1 cellular context compared by ENCODE assay signal in the genomic region with DNA sequence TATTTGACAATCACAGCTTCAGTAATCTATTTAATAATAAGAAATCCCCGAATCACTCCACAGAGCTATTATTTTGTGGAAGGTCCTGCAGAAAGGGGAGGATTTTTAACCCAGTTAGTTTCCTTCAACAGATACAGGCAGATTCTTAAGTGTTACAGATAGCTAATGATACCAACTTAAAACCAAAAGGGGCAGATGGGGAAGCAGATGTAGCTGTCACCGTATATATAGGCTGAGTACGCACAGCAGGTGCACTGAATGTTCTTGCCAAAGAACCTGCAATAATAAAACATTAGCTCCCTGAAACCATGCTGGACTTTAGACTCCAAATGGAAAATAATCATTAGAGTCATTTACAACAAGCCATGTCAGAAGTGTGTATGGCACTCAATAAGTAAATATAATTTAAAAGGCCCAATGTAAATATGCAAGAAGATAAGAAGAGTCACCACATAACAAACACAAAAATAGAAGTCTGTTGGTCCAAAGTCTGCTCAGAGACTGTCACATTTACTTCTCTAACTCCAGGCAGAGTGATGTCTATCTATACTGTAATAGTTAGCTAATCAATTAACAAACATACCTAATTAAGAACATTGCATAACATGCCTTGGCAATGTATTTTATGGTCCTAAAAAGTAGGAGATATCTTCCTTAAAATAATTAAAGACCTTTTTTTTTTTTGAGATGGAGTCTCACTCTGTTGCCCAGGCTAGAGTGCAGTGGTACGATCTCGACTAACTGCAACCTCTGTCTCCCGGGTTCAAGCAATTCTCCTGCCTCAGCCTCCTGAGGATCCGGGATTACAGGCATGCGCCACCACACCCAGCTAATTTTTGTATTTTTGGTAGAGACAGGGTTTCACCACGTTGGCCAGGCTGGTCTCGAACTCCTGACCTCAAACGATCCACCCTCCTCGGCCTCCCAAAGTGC.
TF ChIP-seq lines count a peak whose summit lies in the region.

No MANE protein-coding gene starts in this region.

TF ChIP-seq in HepG2, 621 proteins besides CTCF, POLR2A, EP300 and RAD21 (continued from another document and continues in another):
- TF ChIP-seq, protein P1, sequence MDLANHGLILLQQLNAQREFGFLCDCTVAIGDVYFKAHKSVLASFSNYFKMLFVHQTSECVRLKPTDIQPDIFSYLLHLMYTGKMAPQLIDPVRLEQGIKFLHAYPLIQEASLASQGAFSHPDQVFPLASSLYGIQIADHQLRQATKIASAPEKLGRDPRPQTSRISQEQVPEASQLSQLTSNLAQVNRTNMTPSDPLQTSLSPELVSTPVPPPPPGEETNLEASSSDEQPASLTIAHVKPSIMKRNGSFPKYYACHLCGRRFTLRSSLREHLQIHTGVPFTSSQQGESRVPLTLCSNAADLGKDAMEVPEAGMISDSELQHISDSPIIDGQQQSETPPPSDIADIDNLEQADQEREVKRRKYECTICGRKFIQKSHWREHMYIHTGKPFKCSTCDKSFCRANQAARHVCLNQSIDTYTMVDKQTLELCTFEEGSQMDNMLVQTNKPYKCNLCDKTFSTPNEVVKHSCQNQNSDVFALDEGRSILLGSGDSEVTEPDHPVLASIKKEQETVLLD (CRISPR knock-in tag; IDR thresholded peaks at IDR 0.05; ENCODE audit: low read depth) = no peak
- no peak for TF ChIP-seq MLLT10 (CRISPR knock-in tag; IDR thresholded peaks at IDR 0.05)
- no peak; the same call in 1 of the 2 replicates for TF ChIP-seq ZNF749 (CRISPR knock-in tag; IDR thresholded peaks at IDR 0.05; ENCODE audit: borderline replicate concordance)
- 0 out of 2 replicates have a peak, but pooled peaks have one; percentile 92 for TF ChIP-seq DNMT3B (CRISPR knock-in tag; conservative IDR thresholded peaks at IDR 0.05)
- no peak; the same call in 1 of the 2 replicates for TF ChIP-seq ZNF558 (CRISPR knock-in tag; IDR thresholded peaks at IDR 0.05; ENCODE audit: borderline replicate concordance)
- peak; percentile 50; the same call in 1 of the 2 replicates for TF ChIP-seq EHMT2 (IDR thresholded peaks at IDR 0.05; ENCODE audit: borderline replicate concordance, low read depth, low read length)
- TF ChIP-seq, protein P2, sequence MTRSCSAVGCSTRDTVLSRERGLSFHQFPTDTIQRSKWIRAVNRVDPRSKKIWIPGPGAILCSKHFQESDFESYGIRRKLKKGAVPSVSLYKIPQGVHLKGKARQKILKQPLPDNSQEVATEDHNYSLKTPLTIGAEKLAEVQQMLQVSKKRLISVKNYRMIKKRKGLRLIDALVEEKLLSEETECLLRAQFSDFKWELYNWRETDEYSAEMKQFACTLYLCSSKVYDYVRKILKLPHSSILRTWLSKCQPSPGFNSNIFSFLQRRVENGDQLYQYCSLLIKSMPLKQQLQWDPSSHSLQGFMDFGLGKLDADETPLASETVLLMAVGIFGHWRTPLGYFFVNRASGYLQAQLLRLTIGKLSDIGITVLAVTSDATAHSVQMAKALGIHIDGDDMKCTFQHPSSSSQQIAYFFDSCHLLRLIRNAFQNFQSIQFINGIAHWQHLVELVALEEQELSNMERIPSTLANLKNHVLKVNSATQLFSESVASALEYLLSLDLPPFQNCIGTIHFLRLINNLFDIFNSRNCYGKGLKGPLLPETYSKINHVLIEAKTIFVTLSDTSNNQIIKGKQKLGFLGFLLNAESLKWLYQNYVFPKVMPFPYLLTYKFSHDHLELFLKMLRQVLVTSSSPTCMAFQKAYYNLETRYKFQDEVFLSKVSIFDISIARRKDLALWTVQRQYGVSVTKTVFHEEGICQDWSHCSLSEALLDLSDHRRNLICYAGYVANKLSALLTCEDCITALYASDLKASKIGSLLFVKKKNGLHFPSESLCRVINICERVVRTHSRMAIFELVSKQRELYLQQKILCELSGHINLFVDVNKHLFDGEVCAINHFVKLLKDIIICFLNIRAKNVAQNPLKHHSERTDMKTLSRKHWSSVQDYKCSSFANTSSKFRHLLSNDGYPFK (CRISPR knock-in tag; IDR thresholded peaks at IDR 0.05; ENCODE audit: borderline replicate concordance) = no peak
- TF ChIP-seq, protein P3, sequence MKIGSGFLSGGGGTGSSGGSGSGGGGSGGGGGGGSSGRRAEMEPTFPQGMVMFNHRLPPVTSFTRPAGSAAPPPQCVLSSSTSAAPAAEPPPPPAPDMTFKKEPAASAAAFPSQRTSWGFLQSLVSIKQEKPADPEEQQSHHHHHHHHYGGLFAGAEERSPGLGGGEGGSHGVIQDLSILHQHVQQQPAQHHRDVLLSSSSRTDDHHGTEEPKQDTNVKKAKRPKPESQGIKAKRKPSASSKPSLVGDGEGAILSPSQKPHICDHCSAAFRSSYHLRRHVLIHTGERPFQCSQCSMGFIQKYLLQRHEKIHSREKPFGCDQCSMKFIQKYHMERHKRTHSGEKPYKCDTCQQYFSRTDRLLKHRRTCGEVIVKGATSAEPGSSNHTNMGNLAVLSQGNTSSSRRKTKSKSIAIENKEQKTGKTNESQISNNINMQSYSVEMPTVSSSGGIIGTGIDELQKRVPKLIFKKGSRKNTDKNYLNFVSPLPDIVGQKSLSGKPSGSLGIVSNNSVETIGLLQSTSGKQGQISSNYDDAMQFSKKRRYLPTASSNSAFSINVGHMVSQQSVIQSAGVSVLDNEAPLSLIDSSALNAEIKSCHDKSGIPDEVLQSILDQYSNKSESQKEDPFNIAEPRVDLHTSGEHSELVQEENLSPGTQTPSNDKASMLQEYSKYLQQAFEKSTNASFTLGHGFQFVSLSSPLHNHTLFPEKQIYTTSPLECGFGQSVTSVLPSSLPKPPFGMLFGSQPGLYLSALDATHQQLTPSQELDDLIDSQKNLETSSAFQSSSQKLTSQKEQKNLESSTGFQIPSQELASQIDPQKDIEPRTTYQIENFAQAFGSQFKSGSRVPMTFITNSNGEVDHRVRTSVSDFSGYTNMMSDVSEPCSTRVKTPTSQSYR (CRISPR knock-in tag; IDR thresholded peaks at IDR 0.05; ENCODE audit: borderline replicate concordance) = peak; percentile 80; the same call in 1 of the 2 replicates
- TF ChIP-seq SYNCRIP (IDR thresholded peaks at IDR 0.05; ENCODE audit: insufficient read depth, low read depth, low read length) = no peak
- no peak for TF ChIP-seq ZNF589 (CRISPR knock-in tag; conservative IDR thresholded peaks at IDR 0.05)
- TF ChIP-seq, protein P4, sequence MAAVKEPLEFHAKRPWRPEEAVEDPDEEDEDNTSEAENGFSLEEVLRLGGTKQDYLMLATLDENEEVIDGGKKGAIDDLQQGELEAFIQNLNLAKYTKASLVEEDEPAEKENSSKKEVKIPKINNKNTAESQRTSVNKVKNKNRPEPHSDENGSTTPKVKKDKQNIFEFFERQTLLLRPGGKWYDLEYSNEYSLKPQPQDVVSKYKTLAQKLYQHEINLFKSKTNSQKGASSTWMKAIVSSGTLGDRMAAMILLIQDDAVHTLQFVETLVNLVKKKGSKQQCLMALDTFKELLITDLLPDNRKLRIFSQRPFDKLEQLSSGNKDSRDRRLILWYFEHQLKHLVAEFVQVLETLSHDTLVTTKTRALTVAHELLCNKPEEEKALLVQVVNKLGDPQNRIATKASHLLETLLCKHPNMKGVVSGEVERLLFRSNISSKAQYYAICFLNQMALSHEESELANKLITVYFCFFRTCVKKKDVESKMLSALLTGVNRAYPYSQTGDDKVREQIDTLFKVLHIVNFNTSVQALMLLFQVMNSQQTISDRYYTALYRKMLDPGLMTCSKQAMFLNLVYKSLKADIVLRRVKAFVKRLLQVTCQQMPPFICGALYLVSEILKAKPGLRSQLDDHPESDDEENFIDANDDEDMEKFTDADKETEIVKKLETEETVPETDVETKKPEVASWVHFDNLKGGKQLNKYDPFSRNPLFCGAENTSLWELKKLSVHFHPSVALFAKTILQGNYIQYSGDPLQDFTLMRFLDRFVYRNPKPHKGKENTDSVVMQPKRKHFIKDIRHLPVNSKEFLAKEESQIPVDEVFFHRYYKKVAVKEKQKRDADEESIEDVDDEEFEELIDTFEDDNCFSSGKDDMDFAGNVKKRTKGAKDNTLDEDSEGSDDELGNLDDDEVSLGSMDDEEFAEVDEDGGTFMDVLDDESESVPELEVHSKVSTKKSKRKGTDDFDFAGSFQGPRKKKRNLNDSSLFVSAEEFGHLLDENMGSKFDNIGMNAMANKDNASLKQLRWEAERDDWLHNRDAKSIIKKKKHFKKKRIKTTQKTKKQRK (IDR thresholded peaks at IDR 0.05; ENCODE audit: low read length) = 0 out of 2 replicates have a peak, but pooled peaks have one; percentile 30
- TF ChIP-seq ZNF619 (CRISPR knock-in tag; IDR thresholded peaks at IDR 0.05) = no peak
- peak; percentile 100 for TF ChIP-seq GATAD2A (CRISPR knock-in tag; IDR thresholded peaks at IDR 0.05)
- TF ChIP-seq MTF1 (CRISPR knock-in tag; IDR thresholded peaks at IDR 0.05) = peak; percentile 4; the same call in 1 of the 2 replicates
- no peak for TF ChIP-seq ZNF282 (IDR thresholded peaks at IDR 0.05; ENCODE audit: partially characterized antibody)
- TF ChIP-seq SMC3 (IDR thresholded peaks at IDR 0.05; ENCODE audit: low read length) = peak; percentile 48
- TF ChIP-seq ARNTL (CRISPR knock-in tag; IDR thresholded peaks at IDR 0.05) = peak; percentile 90; the same call in 1 of the 2 replicates
- TF ChIP-seq RXRB (CRISPR knock-in tag; IDR thresholded peaks at IDR 0.05; ENCODE audit: borderline replicate concordance) = peak; percentile 98
- peak; percentile 93; the same call in 1 of the 2 replicates for TF ChIP-seq ZNF136 (CRISPR knock-in tag; IDR thresholded peaks at IDR 0.05; ENCODE audit: low read depth)
- TF ChIP-seq HOXA7 (CRISPR knock-in tag; IDR thresholded peaks at IDR 0.05) = no peak
- peak; percentile 91 for TF ChIP-seq CEBPG (CRISPR knock-in tag; IDR thresholded peaks at IDR 0.05)
- TF ChIP-seq ZFP37 (CRISPR knock-in tag; IDR thresholded peaks at IDR 0.05; ENCODE audit: borderline replicate concordance) = peak; percentile 77
- TF ChIP-seq, protein P5, sequence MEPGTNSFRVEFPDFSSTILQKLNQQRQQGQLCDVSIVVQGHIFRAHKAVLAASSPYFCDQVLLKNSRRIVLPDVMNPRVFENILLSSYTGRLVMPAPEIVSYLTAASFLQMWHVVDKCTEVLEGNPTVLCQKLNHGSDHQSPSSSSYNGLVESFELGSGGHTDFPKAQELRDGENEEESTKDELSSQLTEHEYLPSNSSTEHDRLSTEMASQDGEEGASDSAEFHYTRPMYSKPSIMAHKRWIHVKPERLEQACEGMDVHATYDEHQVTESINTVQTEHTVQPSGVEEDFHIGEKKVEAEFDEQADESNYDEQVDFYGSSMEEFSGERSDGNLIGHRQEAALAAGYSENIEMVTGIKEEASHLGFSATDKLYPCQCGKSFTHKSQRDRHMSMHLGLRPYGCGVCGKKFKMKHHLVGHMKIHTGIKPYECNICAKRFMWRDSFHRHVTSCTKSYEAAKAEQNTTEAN (CRISPR knock-in tag; conservative IDR thresholded peaks at IDR 0.05) = peak; percentile 92
- TF ChIP-seq GATA4 (IDR thresholded peaks at IDR 0.05; ENCODE audit: borderline replicate concordance, low read depth) = peak; percentile 99
- TF ChIP-seq, protein P6, sequence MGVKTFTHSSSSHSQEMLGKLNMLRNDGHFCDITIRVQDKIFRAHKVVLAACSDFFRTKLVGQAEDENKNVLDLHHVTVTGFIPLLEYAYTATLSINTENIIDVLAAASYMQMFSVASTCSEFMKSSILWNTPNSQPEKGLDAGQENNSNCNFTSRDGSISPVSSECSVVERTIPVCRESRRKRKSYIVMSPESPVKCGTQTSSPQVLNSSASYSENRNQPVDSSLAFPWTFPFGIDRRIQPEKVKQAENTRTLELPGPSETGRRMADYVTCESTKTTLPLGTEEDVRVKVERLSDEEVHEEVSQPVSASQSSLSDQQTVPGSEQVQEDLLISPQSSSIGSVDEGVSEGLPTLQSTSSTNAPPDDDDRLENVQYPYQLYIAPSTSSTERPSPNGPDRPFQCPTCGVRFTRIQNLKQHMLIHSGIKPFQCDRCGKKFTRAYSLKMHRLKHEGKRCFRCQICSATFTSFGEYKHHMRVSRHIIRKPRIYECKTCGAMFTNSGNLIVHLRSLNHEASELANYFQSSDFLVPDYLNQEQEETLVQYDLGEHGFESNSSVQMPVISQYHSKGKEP (CRISPR knock-in tag; IDR thresholded peaks at IDR 0.05) = no peak
- TF ChIP-seq AHR (CRISPR knock-in tag; IDR thresholded peaks at IDR 0.05) = no peak; the same call in 1 of the 2 replicates
- peak; percentile 79 for TF ChIP-seq FOSL2 (CRISPR knock-in tag; IDR thresholded peaks at IDR 0.05)
- TF ChIP-seq, protein P7, sequence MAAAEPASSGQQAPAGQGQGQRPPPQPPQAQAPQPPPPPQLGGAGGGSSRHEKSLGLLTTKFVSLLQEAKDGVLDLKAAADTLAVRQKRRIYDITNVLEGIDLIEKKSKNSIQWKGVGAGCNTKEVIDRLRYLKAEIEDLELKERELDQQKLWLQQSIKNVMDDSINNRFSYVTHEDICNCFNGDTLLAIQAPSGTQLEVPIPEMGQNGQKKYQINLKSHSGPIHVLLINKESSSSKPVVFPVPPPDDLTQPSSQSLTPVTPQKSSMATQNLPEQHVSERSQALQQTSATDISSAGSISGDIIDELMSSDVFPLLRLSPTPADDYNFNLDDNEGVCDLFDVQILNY (CRISPR knock-in tag; conservative IDR thresholded peaks at IDR 0.05) = no peak
- TF ChIP-seq, protein P8, sequence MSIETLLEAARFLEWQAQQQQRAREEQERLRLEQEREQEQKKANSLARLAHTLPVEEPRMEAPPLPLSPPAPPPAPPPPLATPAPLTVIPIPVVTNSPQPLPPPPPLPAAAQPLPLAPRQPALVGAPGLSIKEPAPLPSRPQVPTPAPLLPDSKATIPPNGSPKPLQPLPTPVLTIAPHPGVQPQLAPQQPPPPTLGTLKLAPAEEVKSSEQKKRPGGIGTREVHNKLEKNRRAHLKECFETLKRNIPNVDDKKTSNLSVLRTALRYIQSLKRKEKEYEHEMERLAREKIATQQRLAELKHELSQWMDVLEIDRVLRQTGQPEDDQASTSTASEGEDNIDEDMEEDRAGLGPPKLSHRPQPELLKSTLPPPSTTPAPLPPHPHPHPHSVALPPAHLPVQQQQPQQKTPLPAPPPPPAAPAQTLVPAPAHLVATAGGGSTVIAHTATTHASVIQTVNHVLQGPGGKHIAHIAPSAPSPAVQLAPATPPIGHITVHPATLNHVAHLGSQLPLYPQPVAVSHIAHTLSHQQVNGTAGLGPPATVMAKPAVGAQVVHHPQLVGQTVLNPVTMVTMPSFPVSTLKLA (IDR thresholded peaks at IDR 0.05) = peak; percentile 37; the same call in 1 of the 2 replicates
- peak; percentile 95 for TF ChIP-seq KAT8 (CRISPR knock-in tag; IDR thresholded peaks at IDR 0.05)
- TF ChIP-seq ZKSCAN8 (CRISPR knock-in tag; IDR thresholded peaks at IDR 0.05; ENCODE audit: borderline replicate concordance) = peak; percentile 98
- no peak for TF ChIP-seq ZNF432 (CRISPR knock-in tag; IDR thresholded peaks at IDR 0.05; ENCODE audit: borderline replicate concordance)
- TF ChIP-seq ZSCAN30 (CRISPR knock-in tag; IDR thresholded peaks at IDR 0.05) = 0 out of 2 replicates have a peak, but pooled peaks have one; percentile 84
- TF ChIP-seq, protein P9, sequence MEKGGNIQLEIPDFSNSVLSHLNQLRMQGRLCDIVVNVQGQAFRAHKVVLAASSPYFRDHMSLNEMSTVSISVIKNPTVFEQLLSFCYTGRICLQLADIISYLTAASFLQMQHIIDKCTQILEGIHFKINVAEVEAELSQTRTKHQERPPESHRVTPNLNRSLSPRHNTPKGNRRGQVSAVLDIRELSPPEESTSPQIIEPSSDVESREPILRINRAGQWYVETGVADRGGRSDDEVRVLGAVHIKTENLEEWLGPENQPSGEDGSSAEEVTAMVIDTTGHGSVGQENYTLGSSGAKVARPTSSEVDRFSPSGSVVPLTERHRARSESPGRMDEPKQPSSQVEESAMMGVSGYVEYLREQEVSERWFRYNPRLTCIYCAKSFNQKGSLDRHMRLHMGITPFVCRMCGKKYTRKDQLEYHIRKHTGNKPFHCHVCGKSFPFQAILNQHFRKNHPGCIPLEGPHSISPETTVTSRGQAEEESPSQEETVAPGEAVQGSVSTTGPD (CRISPR knock-in tag; IDR thresholded peaks at IDR 0.05) = peak; percentile 95
- TF ChIP-seq REL (CRISPR knock-in tag; conservative IDR thresholded peaks at IDR 0.05) = no peak
- TF ChIP-seq HMGA1 (CRISPR knock-in tag; conservative IDR thresholded peaks at IDR 0.05) = no peak
- peak; percentile 82; the same call in 1 of the 2 replicates for TF ChIP-seq ZNF772 (CRISPR knock-in tag; IDR thresholded peaks at IDR 0.05)
- no peak; the same call in 1 of the 2 replicates for TF ChIP-seq ZNF20 (CRISPR knock-in tag; IDR thresholded peaks at IDR 0.05)
